Comparison of ENCODE assay signal across 27 cellular contexts in genomic region chr1:114087495-114087894, GRCh38.
DNase-seq lines count a peak whose midpoint lies in the region; ATAC-seq, FAIRE-seq and TF ChIP-seq lines count a peak whose summit lies in the region.
"Had no signal": no experiment of that assay in that cellular context is flagged by ENCODE, and none has a peak within 500 bp of the region (broad histone marks: within the 10 kb centered on the region; RNA-seq: fewer than 3 reads in every experiment).

No MANE protein-coding gene starts in this region.

- no peaks in the 10 kb centered on the region for H3K23me2 ChIP-seq in H1 (ENCODE audit: low read depth, low read length)

- no peak overlapping the region for H2AFZ ChIP-seq in GM23338
- H2AFZ ChIP-seq in PC-9, result no peak overlapping the region
- H2AFZ ChIP-seq in H1 (ENCODE audit: low read length), result no peak overlapping the region
- H2AFZ ChIP-seq in SK-N-SH (ENCODE audit: low read depth), result no peak overlapping the region

- H3K4ac ChIP-seq in H1 (replicated peaks; ENCODE audit: insufficient read length, low read depth, low read length), result no peak overlapping the region

- H4K91ac ChIP-seq in H1 (replicated peaks; ENCODE audit: insufficient read length, low read length), result peak overlapping the region; percentile 77

- H3K27me3 Mint-ChIP-seq in GM23338 (ENCODE audit: insufficient read depth, low read depth, poor library complexity), result peaks cover 7% of the 10 kb centered on the region
- no peaks in the 10 kb centered on the region for H3K27me3 Mint-ChIP-seq in CD4-positive, alpha-beta T cell

- no peak overlapping the region for H2BK120ac ChIP-seq in H1 (replicated peaks; ENCODE audit: low read depth, low read length)

- H4K5ac ChIP-seq in H1 (ENCODE audit: insufficient read length, low read depth, low read length), result peak overlapping the region; percentile 26

- peak overlapping the region; percentile 51; the same call in 1 of the 2 replicates for H2BK12ac ChIP-seq in H1 (ENCODE audit: low read depth, low read length)

- CTCF ChIA-PET in PC-9 (lab: Charles Lee) (no interaction called here), H1 (lab: Charles Lee; ENCODE audit: partially characterized antibody) (interaction anchor here (0.9 to 1.9 kb wide), 4 partner anchors 9 to 201 kb away, joined by 3 to 11 read pairs (median 5); no protein-coding TSS in a partner anchor), SK-N-SH (lab: Yijun Ruan, JAX) (interaction anchor here (1.4 kb wide), 1 partner anchor 111 kb away, joined by 4 read pairs; no protein-coding TSS in a partner anchor)
- CTCF ChIA-PET in CD4-positive, alpha-beta T cell (lab: Charles Lee), result no interaction called here

- H3K27ac ChIP-seq in GM23338 (ENCODE audit: low read depth), result 0 out of 2 replicates have a peak overlapping the region, but pooled peaks have one; percentile 55
- peak overlapping the region; percentile 73 for H3K27ac ChIP-seq in PC-9
- no peak overlapping the region for H3K27ac ChIP-seq in H1 (ENCODE audit: low read depth, low read length)
- H3K27ac ChIP-seq in upper lobe of right lung, result no peak overlapping the region
- no peak overlapping the region for H3K27ac ChIP-seq in SK-N-SH (ENCODE audit: low read depth in 2 of 2, low read length in 1 of 2)
- no peak overlapping the region for H3K27ac ChIP-seq in CD4-positive, alpha-beta T cell (ENCODE audit: low read depth, low read length)
- H3K27ac ChIP-seq: 22Rv1; A549; BLaER1 treated with 17β-estradiol and CSF1 and Interleukin-3, amounts not matched to agents 10 nM and 100 nM; C4-2B had no signal

- ATAC-seq in GM23338 (peak; percentile 7), upper lobe of right lung (peak; percentile 39)
- no peak for ATAC-seq in CD4-positive, alpha-beta T cell (ENCODE audit: poor library complexity)
- ATAC-seq: A549, GM12878 had no signal

- peaks cover 15% of the 10 kb centered on the region; the same call in 1 of the 2 replicates for H3F3A ChIP-seq in GM23338 (replicated peaks; ENCODE audit: low read depth)
- peaks cover 53% of the 10 kb centered on the region for H3F3A ChIP-seq in PC-9 (ENCODE audit: insufficient read depth, low read depth)
- H3F3A ChIP-seq in SK-N-SH (replicated peaks; ENCODE audit: insufficient read depth), result no peaks in the 10 kb centered on the region

- H3K9me2 ChIP-seq in GM23338 (ENCODE audit: insufficient read depth) (peaks cover 17% of the 10 kb centered on the region), PC-9 (ENCODE audit: insufficient read depth) (no peaks in the 10 kb centered on the region), SK-N-SH (no peaks in the 10 kb centered on the region)

- no peak overlapping the region for H3K4me2 ChIP-seq in GM23338
- H3K4me2 ChIP-seq in PC-9, result peak overlapping the region; percentile 16; the same call in 1 of the 2 replicates
- H3K4me2 ChIP-seq in H1 (ENCODE audit: insufficient read depth in 1 of 2, low read depth in 2 of 2, low read length in 2 of 2), result no peak overlapping the region
- no peak overlapping the region for H3K4me2 ChIP-seq in SK-N-SH
- H3K4me2 ChIP-seq: A549; BLaER1 treated with 17β-estradiol and CSF1 and Interleukin-3, amounts not matched to agents 10 nM and 100 nM had no signal

- no peak for FAIRE-seq in H1 (lab: Jason Lieb, UNC)
- FAIRE-seq: A549, GM12878, GM12892, GM18507 had no signal

- H3K27me3 ChIP-seq in GM23338 (ENCODE audit: insufficient read depth) (no peaks in the 10 kb centered on the region), PC-9 (ENCODE audit: insufficient read depth, low read depth) (no peaks in the 10 kb centered on the region), H1 (replicated peaks in 1 of 4; ENCODE audit: control insufficient read depth in 3 of 4, extremely low read depth in 1 of 4, insufficient read depth in 3 of 4, low read length in 3 of 4) (no peaks in the 10 kb centered on the region), upper lobe of right lung (no peaks in the 10 kb centered on the region), SK-N-SH (ENCODE audit: insufficient read depth) (peaks cover 3% of the 10 kb centered on the region)
- no peaks in the 10 kb centered on the region for H3K27me3 ChIP-seq in CD4-positive, alpha-beta T cell (ENCODE audit: control insufficient read depth, insufficient read depth, low read length)
- H3K27me3 ChIP-seq: BLaER1 treated with 17β-estradiol and CSF1 and Interleukin-3, amounts not matched to agents 10 nM and 100 nM had no signal

- no peak overlapping the region; the same call in 1 of the 2 replicates for H2BK15ac ChIP-seq in H1 (ENCODE audit: low read length)

- H3K36me3 ChIP-seq in GM23338 (ENCODE audit: insufficient read depth) (peaks cover 15% of the 10 kb centered on the region), PC-9 (ENCODE audit: low read depth) (no peaks in the 10 kb centered on the region), H1 (ENCODE audit: control insufficient read depth in 2 of 4, insufficient read depth in 4 of 4, low read length in 3 of 4) (peaks cover 7 to 35% (median 15%) of the 10 kb centered on the region in 4 experiments; a peak in 7 of 8 replicates), upper lobe of right lung (no peaks in the 10 kb centered on the region), SK-N-SH (replicated peaks in 1 of 2; ENCODE audit: control insufficient read depth in 1 of 2, insufficient read depth in 2 of 2, low read length in 1 of 2) (no peaks in the 10 kb centered on the region)
- H3K36me3 ChIP-seq: BLaER1 treated with 17β-estradiol and CSF1 and Interleukin-3, amounts not matched to agents 10 nM and 100 nM had no signal

- DNase-seq in GM23338 (ENCODE audit: low spot score) (no peak), PC-9 (no peak), H1 (ENCODE audit: low read depth in 1 of 2, low spot score in 2 of 2) (no peak), upper lobe of right lung (no peak), SK-N-SH (no peak), NCI-H2196 treated with DMSO at 0.1 percent for 48 hours (lab: John Stamatoyannopoulos, UW; ENCODE audit: unreplicated experiment) (no peak), NCI-H2107 treated with DMSO at 0.1 percent for 48 hours (lab: John Stamatoyannopoulos, UW; ENCODE audit: unreplicated experiment) (no peak)
- no peak for DNase-seq in CD4-positive, alpha-beta T cell
- DNase-seq: AML-193; CD4-positive, alpha-beta memory T cell; CD8-positive, alpha-beta memory T cell; COR-L47; DMS 273 treated with DMSO at 0.1 percent for 48 hours; DMS153; DMS53; DMS79; DND-41; EL; GDM1 had no signal

- TF ChIP-seq POLR2A in H1 (IDR thresholded peaks at IDR 0.05; ENCODE audit: control extremely low read depth in 1 of 2, low read depth in 2 of 2, low read length in 2 of 2), result 0 out of 3 replicates have a peak, but pooled peaks of 1 of the 2 experiments have one; percentile 56

- intact Hi-C loops in PC-9 (cut with micrococcal nuclease; ENCODE audit: unreplicated experiment) (no loop called here), upper lobe of right lung (cut with DNase I) (no loop called here)
- intact Hi-C loops in CD4-positive, alpha-beta T cell (cut with DNase I, micrococcal nuclease), result no loop called here

- no peak overlapping the region for H3K4me3 Mint-ChIP-seq in GM23338
- no peak overlapping the region for H3K4me3 Mint-ChIP-seq in CD4-positive, alpha-beta T cell
- H3K4me3 Mint-ChIP-seq: B cell; CD8-positive, alpha-beta memory T cell had no signal

- H2BK20ac ChIP-seq in H1 (ENCODE audit: low read length), result peak overlapping the region; percentile 0

- no TSS peak for BruUV-seq in PC-9 (replicated peaks; lab: Mats Ljungman, UMichigan)

- no peak overlapping the region for H3K23ac ChIP-seq in H1 (ENCODE audit: insufficient read length)

- H3K4me3 ChIP-seq in GM23338 (no peak overlapping the region), PC-9 (no peak overlapping the region), H1 (ENCODE audit: extremely low read depth in 1 of 4, insufficient read depth in 2 of 4, low read depth in 3 of 4, low read length in 4 of 4) (no peak overlapping the region), upper lobe of right lung (no peak overlapping the region), SK-N-SH (ENCODE audit: low read depth in 2 of 2, low read length in 1 of 2) (no peak overlapping the region)
- H3K4me3 ChIP-seq: A549; BLaER1 treated with 17β-estradiol and CSF1 and Interleukin-3, amounts not matched to agents 10 nM and 100 nM; GM12878 had no signal

- no peak overlapping the region for H3K56ac ChIP-seq in H1 (replicated peaks; ENCODE audit: insufficient read length, low read depth, low read length)

- H4K8ac ChIP-seq in H1 (ENCODE audit: extremely low read depth, insufficient read depth, low read length), result no peak overlapping the region

- H2AK5ac ChIP-seq in H1 (ENCODE audit: low read depth, low read length), result peak overlapping the region; percentile 57; the same call in 1 of the 2 replicates

- peaks cover 19% of the 10 kb centered on the region for H3K9me3 ChIP-seq in PC-9 (ENCODE audit: insufficient read depth, low read depth)
- peaks cover 0 to 4% of the 10 kb centered on the region in 2 experiments; a peak in 1 of 4 replicates for H3K9me3 ChIP-seq in H1 (ENCODE audit: insufficient read depth in 2 of 2, low read depth in 1 of 2, low read length in 1 of 2)
- no peaks in the 10 kb centered on the region for H3K9me3 ChIP-seq in upper lobe of right lung
- no peaks in the 10 kb centered on the region for H3K9me3 ChIP-seq in SK-N-SH
- no peaks in the 10 kb centered on the region for H3K9me3 ChIP-seq in CD4-positive, alpha-beta T cell (ENCODE audit: control insufficient read depth, low read length)
- H3K9me3 ChIP-seq: A549; BLaER1 treated with 17β-estradiol and CSF1 and Interleukin-3, amounts not matched to agents 10 nM and 100 nM had no signal

- WGBS in H1 (ENCODE audit: extremely low coverage in 1 of 2, insufficient coverage in 1 of 2, insufficient read length in 1 of 2, insufficient replicate concordance in 2 of 2, low coverage in 1 of 2, low lambda C conversion rate in 2 of 2, missing lambda C conversion rate in 1 of 2), 2 experiments, result 79% methylated on average over 2 of the region's 2 CpGs; no CpG with 5 or more reads in 1 of the 2 experiments
- WGBS in SK-N-SH (ENCODE audit: low lambda C conversion rate), result 77% methylated on average over 1 of the region's 2 CpGs

- H3K9me3 Mint-ChIP-seq in GM23338, result peaks cover 3% of the 10 kb centered on the region; the same call in 2 of the 3 replicates
- no peaks in the 10 kb centered on the region for H3K9me3 Mint-ChIP-seq in CD4-positive, alpha-beta T cell
- H3K9me3 Mint-ChIP-seq: CD8-positive, alpha-beta memory T cell had no signal

- no peak overlapping the region for H3K27ac Mint-ChIP-seq in GM23338
- no peak overlapping the region for H3K27ac Mint-ChIP-seq in CD4-positive, alpha-beta T cell
- H3K27ac Mint-ChIP-seq: B cell; CD4-positive, alpha-beta memory T cell; CD8-positive, alpha-beta memory T cell had no signal

- H3K18ac ChIP-seq in H1 (ENCODE audit: extremely low read depth, low read length), result peak overlapping the region; percentile 55; the same call in 1 of the 2 replicates

- no peak for TF ChIP-seq EP300 in H1 (IDR thresholded peaks at IDR 0.05; ENCODE audit: borderline replicate concordance in 1 of 2, low read depth in 2 of 2, low read length in 2 of 2)
- no peak for TF ChIP-seq EP300 in SK-N-SH (IDR thresholded peaks at IDR 0.05; ENCODE audit: borderline replicate concordance in 1 of 2, low read depth in 1 of 2, low read length in 1 of 2)

- POLR2A ChIA-PET in PC-9 (lab: Charles Lee; ENCODE audit: unreplicated experiment) (no interaction called here), H1 (lab: Charles Lee; ENCODE audit: partially characterized antibody) (interaction anchor here (1.0 to 3.7 kb wide), 5 partner anchors 12 to 107 kb away, joined by 3 to 21 read pairs (median 8); no protein-coding TSS in a partner anchor), SK-N-SH (lab: Yijun Ruan, JAX) (no interaction called here)
- POLR2A ChIA-PET in CD4-positive, alpha-beta T cell (lab: Charles Lee), result no interaction called here

- H3K79me1 ChIP-seq in H1 (ENCODE audit: low read depth, low read length), result no peaks in the 10 kb centered on the region

- H3K36me3 Mint-ChIP-seq in GM23338 (ENCODE audit: low read depth), result peaks cover 66% of the 10 kb centered on the region
- H3K36me3 Mint-ChIP-seq in CD4-positive, alpha-beta T cell (ENCODE audit: low read depth), result no peaks in the 10 kb centered on the region
- H3K36me3 Mint-ChIP-seq: CD4-positive, alpha-beta memory T cell; CD8-positive, alpha-beta memory T cell had no signal

- H3K4me1 ChIP-seq in GM23338 (ENCODE audit: insufficient read depth) (peaks cover 43% of the 10 kb centered on the region), PC-9 (replicated peaks; ENCODE audit: insufficient read depth) (peaks cover 62% of the 10 kb centered on the region), H1 (replicated peaks in 1 of 4; ENCODE audit: control insufficient read depth in 3 of 4, insufficient read depth in 4 of 4, low read length in 3 of 4) (peaks cover 7 to 26% (median 13%) of the 10 kb centered on the region in 4 experiments; a peak in 6 of 7 replicates), upper lobe of right lung (peaks cover 5% of the 10 kb centered on the region), SK-N-SH (ENCODE audit: control insufficient read depth in 1 of 2, insufficient read depth in 2 of 2, low read depth in 1 of 2, low read length in 1 of 2) (peaks cover 0 to 5% of the 10 kb centered on the region in 2 experiments; a peak in 1 of 4 replicates)
- H3K4me1 ChIP-seq: A549 had no signal

- H3K79me2 ChIP-seq in GM23338 (replicated peaks; ENCODE audit: insufficient read depth), result no peaks in the 10 kb centered on the region
- H3K79me2 ChIP-seq in PC-9 (ENCODE audit: low read depth), result no peaks in the 10 kb centered on the region
- H3K79me2 ChIP-seq in H1 (ENCODE audit: control insufficient read depth in 1 of 2, insufficient read depth in 2 of 2, low read length in 2 of 2), result no peaks in the 10 kb centered on the region
- H3K79me2 ChIP-seq in SK-N-SH (ENCODE audit: insufficient read depth), result no peaks in the 10 kb centered on the region

- TF ChIP-seq CTCF in GM23338 (conservative IDR thresholded peaks at IDR 0.05; ENCODE audit: low read depth in 2 of 2) (no peak), PC-9 (conservative IDR thresholded peaks at IDR 0.05) (no peak), H1 (IDR thresholded peaks at IDR 0.05; ENCODE audit: control extremely low read depth in 1 of 3, insufficient read depth in 1 of 3, low read depth in 1 of 3, low read length in 3 of 3) (no peak), upper lobe of right lung (IDR thresholded peaks at IDR 0.05) (no peak), SK-N-SH (IDR thresholded peaks at IDR 0.05) (no peak)
- no peak for TF ChIP-seq CTCF in CD4-positive, alpha-beta T cell (IDR thresholded peaks at IDR 0.05)

- no peak for TF ChIP-seq RAD21 in H1 (IDR thresholded peaks at IDR 0.05 in 1 of 2, conservative IDR thresholded peaks at IDR 0.05 in 1 of 2; ENCODE audit: low read depth in 2 of 2, low read length in 2 of 2)
- no peak for TF ChIP-seq RAD21 in SK-N-SH (IDR thresholded peaks at IDR 0.05; ENCODE audit: low read length)

- no peak overlapping the region for H3K14ac ChIP-seq in H1 (ENCODE audit: insufficient read length)

- no peaks in the 10 kb centered on the region for H4K20me1 ChIP-seq in GM23338 (replicated peaks; ENCODE audit: insufficient read depth)
- no peaks in the 10 kb centered on the region for H4K20me1 ChIP-seq in PC-9 (ENCODE audit: insufficient read depth)
- no peaks in the 10 kb centered on the region for H4K20me1 ChIP-seq in H1 (replicated peaks in 1 of 2; ENCODE audit: control insufficient read depth in 1 of 2, insufficient read depth in 2 of 2, low read length in 2 of 2)
- H4K20me1 ChIP-seq in SK-N-SH (ENCODE audit: insufficient read depth), result no peaks in the 10 kb centered on the region
- H4K20me1 ChIP-seq: BLaER1 treated with 17β-estradiol and CSF1 and Interleukin-3, amounts not matched to agents 10 nM and 100 nM had no signal

- peaks cover 46% of the 10 kb centered on the region for H3K4me1 Mint-ChIP-seq in GM23338
- no peaks in the 10 kb centered on the region for H3K4me1 Mint-ChIP-seq in CD4-positive, alpha-beta T cell (ENCODE audit: low read depth)
- H3K4me1 Mint-ChIP-seq: B cell had no signal

- peak overlapping the region; percentile 26; the same call in 1 of the 2 replicates for H2BK5ac ChIP-seq in H1 (ENCODE audit: low read depth, low read length)

- no peak overlapping the region for H3K9ac ChIP-seq in H1 (replicated peaks in 1 of 4; ENCODE audit: extremely low read depth in 1 of 4, low read depth in 3 of 4, low read length in 3 of 4)
- no peak overlapping the region for H3K9ac ChIP-seq in SK-N-SH
- H3K9ac ChIP-seq: BLaER1 treated with 17β-estradiol and CSF1 and Interleukin-3, amounts not matched to agents 10 nM and 100 nM had no signal

Comparison
In these comparisons a context has a peak if more than half of its experiments do, and no peak if none do; other contexts are left out.
1. H3K27ac ChIP-seq: peak in GM23338 (single experiment) and PC-9 (single experiment); none in H1 (single experiment), upper lobe of right lung (single experiment), SK-N-SH (0 of 2) and CD4-positive, alpha-beta T cell (single experiment).
2. CTCF ChIA-PET loops: an anchor here in H1 (0.9 to 1.9 kb wide) and SK-N-SH (1.4 kb wide); none called in PC-9 and CD4-positive, alpha-beta T cell.